Comparison of ENCODE assay signal across 1 cellular context in the genomic region with DNA sequence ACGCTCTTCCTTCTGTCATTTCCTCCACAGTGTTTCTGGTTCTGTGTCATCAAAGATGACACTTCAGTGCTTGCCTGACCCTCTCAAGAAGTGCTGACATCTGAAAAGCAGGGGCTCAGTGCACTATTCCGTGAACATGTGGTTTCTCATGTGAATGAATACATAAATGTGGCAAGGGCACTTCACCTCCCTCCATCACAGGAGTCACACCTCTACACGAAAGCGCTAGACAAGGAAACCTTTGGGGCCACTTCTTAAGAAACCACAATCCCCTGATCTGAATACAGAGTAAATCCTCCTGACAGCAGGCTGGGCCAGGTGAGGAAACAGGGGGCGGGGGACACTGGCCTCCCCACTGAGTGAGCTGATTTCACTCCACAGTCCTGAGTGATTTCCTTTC.
TF ChIP-seq lines count a peak whose summit lies in the region.

No MANE protein-coding gene starts in this region.

TF ChIP-seq in GM12878, 131 proteins besides CTCF, POLR2A, EP300 and RAD21 (continued from another document):
- TF ChIP-seq, protein P1, sequence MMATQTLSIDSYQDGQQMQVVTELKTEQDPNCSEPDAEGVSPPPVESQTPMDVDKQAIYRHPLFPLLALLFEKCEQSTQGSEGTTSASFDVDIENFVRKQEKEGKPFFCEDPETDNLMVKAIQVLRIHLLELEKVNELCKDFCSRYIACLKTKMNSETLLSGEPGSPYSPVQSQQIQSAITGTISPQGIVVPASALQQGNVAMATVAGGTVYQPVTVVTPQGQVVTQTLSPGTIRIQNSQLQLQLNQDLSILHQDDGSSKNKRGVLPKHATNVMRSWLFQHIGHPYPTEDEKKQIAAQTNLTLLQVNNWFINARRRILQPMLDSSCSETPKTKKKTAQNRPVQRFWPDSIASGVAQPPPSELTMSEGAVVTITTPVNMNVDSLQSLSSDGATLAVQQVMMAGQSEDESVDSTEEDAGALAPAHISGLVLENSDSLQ (IDR thresholded peaks at IDR 0.05): peak; percentile 31; the same call in 1 of the 2 replicates
- no peak for TF ChIP-seq ZNF24 (IDR thresholded peaks at IDR 0.05)
- TF ChIP-seq MYC (IDR thresholded peaks at IDR 0.05; ENCODE audit: insufficient read depth, insufficient read length, insufficient replicate concordance, low read length, severe bottlenecking): no peak
- peak; percentile 59; the same call in 1 of the 2 replicates for TF ChIP-seq ATF7 (IDR thresholded peaks at IDR 0.05; ENCODE audit: low read depth)
TF ChIP-seq in GM12878: peak in this region for 23.
